In genomic region chr1:109635862-109636200, GRCh38 we compare ENCODE assay signal across 22 cellular contexts. TPM values are rescaled to one million over a fixed set of nuclear protein-coding genes. Genes with fewer than 3 reads are reported as not detected.
DNase-seq lines count a peak whose midpoint lies in the region; ATAC-seq and TF ChIP-seq lines count a peak whose summit lies in the region.
"Had no signal": no experiment of that assay in that cellular context is flagged by ENCODE, and none has a peak within 500 bp of the region (broad histone marks: within the 10 kb centered on the region; RNA-seq: fewer than 3 reads in every experiment).

No MANE protein-coding gene starts in this region.

- H3K9me3 ChIP-seq in A673 (ENCODE audit: low read depth, low read length, poor library complexity, severe bottlenecking) (no peaks in the 10 kb centered on the region), H9 (ENCODE audit: control insufficient read depth, low read depth, low read length) (no peaks in the 10 kb centered on the region), T-helper 17 cell (ENCODE audit: control insufficient read depth, low read length, poor library complexity, severe bottlenecking) (no peaks in the 10 kb centered on the region)
- H3K9me3 ChIP-seq: psoas muscle, spleen, testis had no signal

- intact Hi-C loops in A673 (cut with micrococcal nuclease; ENCODE audit: unreplicated experiment), result no loop called here

- no peak overlapping the region for H3K56ac ChIP-seq in H9 (ENCODE audit: insufficient read length, low read depth, low read length)

- ATAC-seq in T-helper 17 cell, result no peak
- ATAC-seq in GM21619 (IDR thresholded peaks at IDR 0.05; ENCODE audit: unreplicated experiment), result no peak
- no peak for ATAC-seq in activated T-cell treated with anti-CD3 and anti-CD28 coated beads, Interleukin-2, amount 50 U/mL, for 72 hours (replicated peaks in 1 of 2)

- no peak overlapping the region for H3K18ac ChIP-seq in H9 (ENCODE audit: insufficient read length, low read depth, low read length)

- H4K91ac ChIP-seq in H9 (ENCODE audit: insufficient read length, low read depth, low read length), result no peak overlapping the region

- POLR2A ChIA-PET in A673 (lab: Charles Lee; ENCODE audit: low non-redundant PET), result no interaction called here

- H4K5ac ChIP-seq in H9 (ENCODE audit: insufficient read length, low read depth, low read length), result no peak overlapping the region

- no peak overlapping the region for H2AK5ac ChIP-seq in H9 (ENCODE audit: insufficient read length, low read length)

- H3K27me3 Mint-ChIP-seq in H9 (ENCODE audit: low read depth) (peaks cover 1% of the 10 kb centered on the region; the same call in 1 of the 2 replicates), T-helper 17 cell (no peaks in the 10 kb centered on the region), mesothelial cell of epicardium (ENCODE audit: low read depth) (no peaks in the 10 kb centered on the region)
- H3K27me3 Mint-ChIP-seq in activated T-cell treated with anti-CD3 and anti-CD28 coated beads, Interleukin-2, amount 50 U/mL, for 72 hours (ENCODE audit: low read depth), result no peaks in the 10 kb centered on the region
- H3K27me3 Mint-ChIP-seq: activated naive CD4-positive, alpha-beta T cell treated with anti-CD3 and anti-CD28 coated beads, Interleukin-2, amount 50 U/mL, for 24 hours had no signal

- H3K4me2 ChIP-seq in H9 (ENCODE audit: insufficient read depth, insufficient read length, low read length), result no peak overlapping the region

- H4K20me1 ChIP-seq in H9 (ENCODE audit: control insufficient read depth, insufficient read depth, insufficient read length), result no peaks in the 10 kb centered on the region

- no peaks in the 10 kb centered on the region for H3K79me2 ChIP-seq in H9 (ENCODE audit: insufficient read depth, low read length)

- H3K79me1 ChIP-seq in H9 (ENCODE audit: insufficient read depth, low read depth, low read length, poor library complexity, severe bottlenecking), result no peaks in the 10 kb centered on the region

- H3K4me3 Mint-ChIP-seq in H9, result peak overlapping the region in 1 of 2 experiments; percentile 42; a peak in 2 of 5 replicates
- H3K4me3 Mint-ChIP-seq in T-helper 17 cell, result no peak overlapping the region
- H3K4me3 Mint-ChIP-seq in mesothelial cell of epicardium, result no peak overlapping the region
- no peak overlapping the region for H3K4me3 Mint-ChIP-seq in activated T-cell treated with anti-CD3 and anti-CD28 coated beads, Interleukin-2, amount 50 U/mL, for 72 hours
- H3K4me3 Mint-ChIP-seq: activated naive CD4-positive, alpha-beta T cell treated with anti-CD3 and anti-CD28 coated beads, Interleukin-2, amount 50 U/mL, for 24 hours; memory B cell; natural killer cell treated with Interleukin-12 subunit alpha and Interleukin-12 subunit beta and Interleukin-15 and Interleukin-18, amount 100 ng/mL, for 72 hours had no signal

- H3K36me3 Mint-ChIP-seq in H9 (ENCODE audit: insufficient read depth in 1 of 3, low read depth in 3 of 3) (peaks cover 5 to 9% (median 8%) of the 10 kb centered on the region in 3 experiments; a peak in 6 of 7 replicates), T-helper 17 cell (ENCODE audit: low read depth) (peaks cover 2% of the 10 kb centered on the region), mesothelial cell of epicardium (peaks cover 9% of the 10 kb centered on the region)
- peaks cover 0 to 6% of the 10 kb centered on the region in 2 donors for H3K36me3 Mint-ChIP-seq in activated T-cell treated with anti-CD3 and anti-CD28 coated beads, Interleukin-2, amount 50 U/mL, for 72 hours (ENCODE audit: insufficient read depth in 2 of 2)
- H3K36me3 Mint-ChIP-seq: natural killer cell treated with Interleukin-12 subunit alpha and Interleukin-12 subunit beta and Interleukin-15 and Interleukin-18, amount 100 ng/mL, for 72 hours had no signal

- H3K9ac ChIP-seq in H9 (ENCODE audit: extremely low read depth, insufficient read length, low read length), result no peak overlapping the region

- no peak overlapping the region for H2BK15ac ChIP-seq in H9 (ENCODE audit: low read depth, low read length)

- H2BK120ac ChIP-seq in H9 (ENCODE audit: low read depth, low read length, poor library complexity, severe bottlenecking), result no peak overlapping the region

- H2AFZ ChIP-seq in H9 (ENCODE audit: low read length), result no peak overlapping the region

- WGBS in H9 (ENCODE audit: extremely low coverage, insufficient read length, low lambda C conversion rate), result no CpG with 5 or more reads among the region's 2 CpGs

- peak overlapping the region; percentile 52 for H3K27ac ChIP-seq in A673 (ENCODE audit: low read depth, low read length, poor library complexity, severe bottlenecking)
- no peak overlapping the region for H3K27ac ChIP-seq in H9 (ENCODE audit: insufficient read length, low read depth, low read length)
- H3K27ac ChIP-seq: psoas muscle, testis, VCaP had no signal

- CTCF ChIA-PET in A673 (lab: Charles Lee), result no interaction called here

- H3K36me3 ChIP-seq in A673 (ENCODE audit: insufficient read depth, low read length, poor library complexity, severe bottlenecking), result peaks cover 7% of the 10 kb centered on the region

- H3K9me3 Mint-ChIP-seq in H9, result no peaks in the 10 kb centered on the region
- no peaks in the 10 kb centered on the region for H3K9me3 Mint-ChIP-seq in mesothelial cell of epicardium
- H3K9me3 Mint-ChIP-seq in activated T-cell treated with anti-CD3 and anti-CD28 coated beads, Interleukin-2, amount 50 U/mL, for 72 hours, result no peaks in the 10 kb centered on the region
- H3K9me3 Mint-ChIP-seq: activated naive CD4-positive, alpha-beta T cell treated with anti-CD3 and anti-CD28 coated beads, Interleukin-2, amount 50 U/mL, for 24 hours; memory B cell; natural killer cell treated with Interleukin-12 subunit alpha and Interleukin-12 subunit beta and Interleukin-15 and Interleukin-18, amount 100 ng/mL, for 72 hours had no signal

- no TSS peak for BruUV-seq in A673 (replicated peaks; lab: Mats Ljungman, UMichigan)

- H2BK5ac ChIP-seq in H9 (ENCODE audit: insufficient read length, low read length), result no peak overlapping the region

- no peak overlapping the region for H2BK20ac ChIP-seq in H9 (ENCODE audit: low read depth, low read length, poor library complexity, severe bottlenecking)

- H3K14ac ChIP-seq in H9 (ENCODE audit: insufficient read depth, low read length), result no peak overlapping the region

- DNase-seq in A673 (ENCODE audit: low spot score) (no peak), H9 (no peak), T-helper 17 cell (no peak), mesothelial cell of epicardium (ENCODE audit: low spot score in 2 of 2, unreplicated experiment in 2 of 2) (no peak), NCI-H1436 (lab: John Stamatoyannopoulos, UW) (no peak), GOT3 (lab: John Stamatoyannopoulos, UW) (no peak)
- DNase-seq in activated T-cell treated with anti-CD3 and anti-CD28 coated beads, Interleukin-2, amount 50 U/mL, for 72 hours, result no peak
- DNase-seq: activated CD4-positive, alpha-beta T cell treated with anti-CD3 and anti-CD28 coated beads, Interleukin-2, amount 50 U/mL, for 48 hours; activated T-cell treated with anti-CD3 and anti-CD28 coated beads, Interleukin-2, amount 50 U/mL, for 1 hour; kidney; NCI-H1105 treated with DMSO at 0.1 percent for 48 hours; NCI-H2107; NCI-H510A treated with DMSO at 0.1 percent for 48 hours; psoas muscle; spleen; T-helper 1 cell; testis had no signal

- H3K23ac ChIP-seq in H9 (ENCODE audit: insufficient read length, low read depth, low read length), result no peak overlapping the region

- H3K4me1 ChIP-seq in A673 (ENCODE audit: insufficient read depth, low read length, poor library complexity, severe bottlenecking), result peaks cover 44% of the 10 kb centered on the region
- peaks cover 7% of the 10 kb centered on the region; the same call in 1 of the 2 replicates for H3K4me1 ChIP-seq in H9 (ENCODE audit: insufficient read depth, low read length)
- H3K4me1 ChIP-seq: psoas muscle had no signal

- H3K27me3 ChIP-seq in A673 (replicated peaks; ENCODE audit: insufficient read depth, low read depth, low read length, poor library complexity) (no peaks in the 10 kb centered on the region), H9 (ENCODE audit: insufficient read depth, low read length) (no peaks in the 10 kb centered on the region)
- H3K27me3 ChIP-seq: spleen, testis had no signal

- H3K4ac ChIP-seq in H9 (ENCODE audit: low read depth, low read length), result no peak overlapping the region

- H3K4me1 Mint-ChIP-seq in H9 (peaks cover 22 to 36% of the 10 kb centered on the region in 2 experiments), T-helper 17 cell (peaks cover 20% of the 10 kb centered on the region), mesothelial cell of epicardium (peaks cover 20% of the 10 kb centered on the region)
- H3K4me1 Mint-ChIP-seq in activated T-cell treated with anti-CD3 and anti-CD28 coated beads, Interleukin-2, amount 50 U/mL, for 72 hours (ENCODE audit: low read depth), result peaks cover 25% of the 10 kb centered on the region

- no peak overlapping the region for H3K4me3 ChIP-seq in A673 (ENCODE audit: low read depth, low read length, poor library complexity, severe bottlenecking)
- H3K4me3 ChIP-seq: psoas muscle, spleen, testis had no signal

- TF ChIP-seq CTCF in A673 (conservative IDR thresholded peaks at IDR 0.05; ENCODE audit: low read depth, low read length), result no peak
- TF ChIP-seq CTCF in H9 (conservative IDR thresholded peaks at IDR 0.05), result no peak
- no peak for TF ChIP-seq CTCF in mesothelial cell of epicardium (IDR thresholded peaks at IDR 0.05; ENCODE audit: unreplicated experiment)

- H3K27ac Mint-ChIP-seq in H9 (peak overlapping the region in 2 of 3 experiments; percentile 7 to 39; a peak in 1 of 7 replicates), T-helper 17 cell (peak overlapping the region; percentile 70), mesothelial cell of epicardium (peak overlapping the region; percentile 82)
- H3K27ac Mint-ChIP-seq in activated T-cell treated with anti-CD3 and anti-CD28 coated beads, Interleukin-2, amount 50 U/mL, for 72 hours, result no peak overlapping the region
- H3K27ac Mint-ChIP-seq: activated naive CD4-positive, alpha-beta T cell treated with anti-CD3 and anti-CD28 coated beads, Interleukin-2, amount 50 U/mL, for 24 hours; natural killer cell treated with Interleukin-12 subunit alpha and Interleukin-12 subunit beta and Interleukin-15 and Interleukin-18, amount 100 ng/mL, for 72 hours had no signal

- H3K23me2 ChIP-seq in H9 (ENCODE audit: insufficient read length, low read depth, low read length, poor library complexity, severe bottlenecking), result no peaks in the 10 kb centered on the region

- H2BK12ac ChIP-seq in H9 (ENCODE audit: insufficient read length, low read depth, low read length), result no peak overlapping the region

- H3T11ph ChIP-seq in H9 (ENCODE audit: low read length), result no peak overlapping the region

- no peak overlapping the region for H4K8ac ChIP-seq in H9 (replicated peaks; ENCODE audit: insufficient read length, low read depth, low read length)

RNA-seq across cellular contexts. Expression of gene AMPD2, which starts 16.2 kb away (rescaled TPM):
- 119 and 132 TPM in 2 replicates for total RNA-seq in A673 (2021)
- 63.0 and 65.1 TPM in 2 replicates for total RNA-seq in H9 (2021)
- 100 to 1,000 TPM; 471 to 552 TPM for total RNA-seq in T-helper 17 cell
- 133 to 141 TPM (median 134 TPM) in 3 replicates for total RNA-seq in mesothelial cell of epicardium
- 10 to 100 TPM; 64.0 to 79.2 TPM for total RNA-seq in activated T-cell treated with anti-CD3 and anti-CD28 coated beads, Interleukin-2, amount 50 U/mL, for 72 hours

RNA-seq across cellular contexts. Expression of gene GNAT2, which starts 16.4 kb away (rescaled TPM):
- total RNA-seq in A673 (2021), result not detected in 2 replicates
- total RNA-seq in H9 (2021), result 0.20 TPM in 1 of 2 replicates, not detected in the other
- not detected for total RNA-seq in T-helper 17 cell
- total RNA-seq in mesothelial cell of epicardium, result 0.36 TPM in 1 of 3 replicates, not detected in the others
- total RNA-seq in activated T-cell treated with anti-CD3 and anti-CD28 coated beads, Interleukin-2, amount 50 U/mL, for 72 hours, result under 1 TPM; 0.17 to 0.23 TPM
- total RNA-seq: kidney, psoas muscle had no signal

RNA-seq across cellular contexts. Expression of gene GSTM4, which starts 20.1 kb away (rescaled TPM):
- total RNA-seq in A673 (2021) (173 and 188 TPM in 2 replicates), H9 (2021) (22.0 and 24.6 TPM in 2 replicates), T-helper 17 cell (10 to 100 TPM; 17.0 to 18.0 TPM), mesothelial cell of epicardium (23.4 to 24.9 TPM (median 23.7 TPM) in 3 replicates)
- total RNA-seq in activated T-cell treated with anti-CD3 and anti-CD28 coated beads, Interleukin-2, amount 50 U/mL, for 72 hours, result 10 to 100 TPM; 23.5 to 31.1 TPM

RNA-seq across cellular contexts. Expression of gene GSTM2, which starts 32.0 kb away (rescaled TPM):
- 47.3 and 62.2 TPM in 2 replicates for total RNA-seq in A673 (2021)
- total RNA-seq in H9 (2021), result 14.9 and 15.3 TPM in 2 replicates
- 100 to 1,000 TPM in 1 of 2 donors, 10 to 100 TPM in 1; 44.0 to 117 TPM for total RNA-seq in T-helper 17 cell
- total RNA-seq in mesothelial cell of epicardium, result 169 to 186 TPM (median 177 TPM) in 3 replicates
- 10 to 100 TPM; 40.2 to 41.9 TPM for total RNA-seq in activated T-cell treated with anti-CD3 and anti-CD28 coated beads, Interleukin-2, amount 50 U/mL, for 72 hours

RNA-seq across cellular contexts. Expression of gene GSTM1, which starts 51.8 kb away (rescaled TPM):
- total RNA-seq in A673 (2021) (166 TPM in 2 replicates), H9 (2021) (19.5 and 20.7 TPM in 2 replicates), T-helper 17 cell (10 to 100 TPM in 1 of 2 donors, not detected in 1; 34.5 TPM), mesothelial cell of epicardium (48.8 to 54.2 TPM (median 52.3 TPM) in 3 replicates)
- total RNA-seq in activated T-cell treated with anti-CD3 and anti-CD28 coated beads, Interleukin-2, amount 50 U/mL, for 72 hours, result 10 to 100 TPM; 37.2 to 60.6 TPM
- total RNA-seq: kidney, testis had no signal
